19 cellular contexts compared by ENCODE assay signal in the genomic region with DNA sequence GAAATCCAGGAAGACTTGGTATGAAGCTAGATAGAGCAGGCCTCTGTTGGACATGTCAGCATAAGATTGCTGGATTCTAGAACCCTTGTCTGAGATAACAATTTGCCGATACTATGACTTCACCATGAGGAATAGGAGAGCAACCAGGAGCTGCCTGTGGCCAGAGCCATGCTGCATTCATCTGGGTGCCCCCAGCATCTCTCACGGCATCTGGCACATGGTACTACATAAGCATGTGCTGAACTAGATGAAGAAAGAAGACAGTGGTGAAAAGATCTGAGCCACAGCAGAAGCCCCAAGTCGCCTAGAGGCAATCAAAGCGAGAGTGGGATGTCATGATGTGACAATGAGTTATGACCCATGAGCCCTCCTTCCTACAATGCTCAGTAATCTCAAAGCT. TPM values are rescaled to one million over a fixed set of nuclear protein-coding genes. Genes with fewer than 3 reads are reported as not detected.
DNase-seq lines count a peak whose midpoint lies in the region; ATAC-seq and TF ChIP-seq lines count a peak whose summit lies in the region.
"Had no signal": no experiment of that assay in that cellular context is flagged by ENCODE, and none has a peak within 500 bp of the region (broad histone marks: within the 10 kb centered on the region; RNA-seq: fewer than 3 reads in every experiment).

No MANE protein-coding gene starts in this region.

- H3K36me3 Mint-ChIP-seq in activated T-cell treated with anti-CD3 and anti-CD28 coated beads, Interleukin-2, amount 50 U/mL, for 24 hours (ENCODE audit: low read depth) = peaks cover 76% of the 10 kb centered on the region

- no peaks in the 10 kb centered on the region for H3K9me3 ChIP-seq in left ventricle myocardium inferior (replicated peaks)
- H3K9me3 ChIP-seq in psoas muscle = no peaks in the 10 kb centered on the region
- H3K9me3 ChIP-seq: A549, Caco-2, HAP-1 had no signal

- H3K4me1 Mint-ChIP-seq in activated T-cell treated with anti-CD3 and anti-CD28 coated beads, Interleukin-2, amount 50 U/mL, for 24 hours (ENCODE audit: low read depth) = peaks cover 3% of the 10 kb centered on the region

- H3K27me3 Mint-ChIP-seq in activated T-cell treated with anti-CD3 and anti-CD28 coated beads, Interleukin-2, amount 50 U/mL, for 24 hours = no peaks in the 10 kb centered on the region
- H3K27me3 Mint-ChIP-seq: CD4-positive, alpha-beta T cell had no signal

- no peak overlapping the region for H3K4me3 Mint-ChIP-seq in activated T-cell treated with anti-CD3 and anti-CD28 coated beads, Interleukin-2, amount 50 U/mL, for 24 hours
- H3K4me3 Mint-ChIP-seq: CD4-positive, alpha-beta T cell had no signal

- ATAC-seq in left ventricle myocardium superior (peak; percentile 32), psoas muscle (peak; percentile 28 to 59 (median 35)), GM19463 (IDR thresholded peaks at IDR 0.05; ENCODE audit: unreplicated experiment) (no peak), GM21360 (IDR thresholded peaks at IDR 0.05; ENCODE audit: unreplicated experiment) (no peak)
- ATAC-seq: A549 had no signal

- H3K27ac ChIP-seq in left ventricle myocardium inferior (replicated peaks) (no peak overlapping the region), psoas muscle (peak overlapping the region; percentile 65)
- H3K27ac ChIP-seq: 22Rv1, A549, C4-2B, GM23248, HL-60 had no signal

- DNase-seq in activated T-cell treated with anti-CD3 and anti-CD28 coated beads, Interleukin-2, amount 50 U/mL, for 24 hours = no peak
- no peak for DNase-seq in activated T-cell treated with anti-CD3 and anti-CD28 coated beads, Interleukin-2, amount 50 U/mL, for 48 hours
- DNase-seq in left ventricle myocardium superior (no peak), left ventricle myocardium inferior (no peak), psoas muscle (no peak)
- DNase-seq: AML-193; Caco-2; CD4-positive, alpha-beta T cell; DMS153; DMS79; GDM1; GM23248 had no signal

- H3K9me3 Mint-ChIP-seq in activated T-cell treated with anti-CD3 and anti-CD28 coated beads, Interleukin-2, amount 50 U/mL, for 24 hours = no peaks in the 10 kb centered on the region
- H3K9me3 Mint-ChIP-seq: CD4-positive, alpha-beta T cell had no signal

- peak overlapping the region; percentile 32 for H3K27ac Mint-ChIP-seq in activated T-cell treated with anti-CD3 and anti-CD28 coated beads, Interleukin-2, amount 50 U/mL, for 24 hours
- H3K27ac Mint-ChIP-seq: CD4-positive, alpha-beta T cell had no signal

- H3K4me1 ChIP-seq in left ventricle myocardium inferior (peaks cover 39% of the 10 kb centered on the region), psoas muscle (peaks cover 23% of the 10 kb centered on the region)
- H3K4me1 ChIP-seq: A549, HAP-1 had no signal

- H3K27me3 ChIP-seq in left ventricle myocardium inferior (ENCODE audit: low read depth) = no peaks in the 10 kb centered on the region
- H3K27me3 ChIP-seq in psoas muscle (ENCODE audit: insufficient read depth in 3 of 3, low read length in 2 of 3) = no peaks in the 10 kb centered on the region

- TF ChIP-seq CTCF in left ventricle myocardium inferior (IDR thresholded peaks at IDR 0.05; ENCODE audit: borderline replicate concordance) = no peak
- no peak for TF ChIP-seq CTCF in psoas muscle (IDR thresholded peaks at IDR 0.05)

- H3K4me3 ChIP-seq in left ventricle myocardium inferior (no peak overlapping the region), psoas muscle (no peak overlapping the region)
- H3K4me3 ChIP-seq: A549, GM23248, HAP-1 had no signal

- 76 to 82% (median 77%) methylated on average over 4 of the region's 4 CpGs for WGBS in psoas muscle, 3 donors

- H3K36me3 ChIP-seq in left ventricle myocardium inferior = peaks cover 29% of the 10 kb centered on the region
- H3K36me3 ChIP-seq in psoas muscle (ENCODE audit: insufficient read depth in 1 of 2, low read depth in 1 of 2) = peaks cover 7 to 16% of the 10 kb centered on the region in 2 donors

- intact Hi-C loops in left ventricle myocardium superior (cut with micrococcal nuclease) (no loop called here), left ventricle myocardium inferior (cut with micrococcal nuclease) (no loop called here), psoas muscle (cut with DNase I) (no loop called here)

RNA-seq across cellular contexts. Expression of gene GOT1, which starts 19.5 kb away (rescaled TPM):
- total RNA-seq in left ventricle myocardium superior (587 TPM), left ventricle myocardium inferior (609 TPM), psoas muscle (100 to 1,000 TPM in 3 of 4 donors, 10 to 100 TPM in 1; 98.9 to 381 (median 223) TPM)
- polyA plus RNA-seq in psoas muscle = 100 to 1,000 TPM in 2 of 3 donors, 10 to 100 TPM in 1; 87.7 to 299 (median 208) TPM

Comparison
In these comparisons a context has a peak if more than half of its experiments do, and no peak if none do; other contexts are left out.
1. ATAC-seq: peak in left ventricle myocardium superior (single experiment) and psoas muscle (4 of 4); none in GM19463 (single experiment) and GM21360 (single experiment).